In genomic region chr1:180253585-180254495, GRCh38 we compare ENCODE assay signal across 1 cellular context.
TF ChIP-seq lines count a peak whose summit lies in the region.

No MANE protein-coding gene starts in this region.

TF ChIP-seq in HepG2, 621 proteins besides CTCF, POLR2A, EP300 and RAD21 (continued from another document):
- TF ChIP-seq ZBTB40 (IDR thresholded peaks at IDR 0.05) (no peak), ZBTB40 (CRISPR knock-in tag; IDR thresholded peaks at IDR 0.05) (peak; percentile 25; the same call in 1 of the 2 replicates), FOXO4 (CRISPR knock-in tag; conservative IDR thresholded peaks at IDR 0.05) (0 out of 2 replicates have a peak, but pooled peaks have one; percentile 87), ZNF607 (CRISPR knock-in tag; IDR thresholded peaks at IDR 0.05; ENCODE audit: borderline replicate concordance) (peak; percentile 35; the same call in 1 of the 2 replicates), FOSL2 (CRISPR knock-in tag; IDR thresholded peaks at IDR 0.05) (0 out of 2 replicates have a peak, but pooled peaks have one; percentile 6), GABPB1 (CRISPR knock-in tag; IDR thresholded peaks at IDR 0.05) (peak; percentile 30), ZMYM3 (CRISPR knock-in tag; IDR thresholded peaks at IDR 0.05) (0 out of 2 replicates have a peak, but pooled peaks have one; percentile 19), MED8 (CRISPR knock-in tag; IDR thresholded peaks at IDR 0.05; ENCODE audit: insufficient replicate concordance) (peak; percentile 20), ZBTB33 (CRISPR knock-in tag; IDR thresholded peaks at IDR 0.05) (peak; percentile 76), ZXDC (CRISPR knock-in tag; IDR thresholded peaks at IDR 0.05) (no peak), HMG20A (CRISPR knock-in tag; IDR thresholded peaks at IDR 0.05; ENCODE audit: borderline replicate concordance) (peak; percentile 37; the same call in 1 of the 2 replicates), HNF1B (CRISPR knock-in tag; IDR thresholded peaks at IDR 0.05) (0 out of 2 replicates have a peak, but pooled peaks have one; percentile 53), ZNF556 (CRISPR knock-in tag; IDR thresholded peaks at IDR 0.05; ENCODE audit: borderline replicate concordance) (peak; percentile 34; the same call in 1 of the 2 replicates), ZNF329 (CRISPR knock-in tag; IDR thresholded peaks at IDR 0.05; ENCODE audit: low read depth) (0 out of 2 replicates have a peak, but pooled peaks have one; percentile 38), ZNF724P (CRISPR knock-in tag; IDR thresholded peaks at IDR 0.05; ENCODE audit: borderline replicate concordance) (peak; percentile 40; the same call in 1 of the 2 replicates), FOXK1 (CRISPR knock-in tag; IDR thresholded peaks at IDR 0.05; ENCODE audit: borderline replicate concordance, low read depth) (peak; percentile 63; the same call in 1 of the 2 replicates), ZNF292 (CRISPR knock-in tag; IDR thresholded peaks at IDR 0.05; ENCODE audit: borderline replicate concordance, low read depth) (peak; percentile 83), NCOR1 (IDR thresholded peaks at IDR 0.05; ENCODE audit: borderline replicate concordance, low read length) (0 out of 2 replicates have a peak, but pooled peaks have one; percentile 16), ZNF281 (CRISPR knock-in tag; IDR thresholded peaks at IDR 0.05; ENCODE audit: borderline replicate concordance) (peak; percentile 88), ZNF687 (CRISPR knock-in tag; IDR thresholded peaks at IDR 0.05) (peak; percentile 65), ZNF331 (CRISPR knock-in tag; IDR thresholded peaks at IDR 0.05) (0 out of 2 replicates have a peak, but pooled peaks have one; percentile 40), FOXA3 (CRISPR knock-in tag; IDR thresholded peaks at IDR 0.05) (peak; percentile 87)
